8 cellular contexts compared by ENCODE assay signal in genomic region chr1:34858901-34859441, GRCh38. TPM values are rescaled to one million over a fixed set of nuclear protein-coding genes. Genes with fewer than 3 reads are reported as not detected.
DNase-seq lines count a peak whose midpoint lies in the region; ATAC-seq, FAIRE-seq and TF ChIP-seq lines count a peak whose summit lies in the region.

No MANE protein-coding gene starts in this region.

- H3K4me2 ChIP-seq in HepG2 (ENCODE audit: low read depth, low read length) = peak overlapping the region; percentile 98

- peak overlapping the region; percentile 92 for H3K9ac ChIP-seq in HepG2 (ENCODE audit: insufficient read depth, low read depth, low read length)

- WGBS in HepG2 (ENCODE audit: low lambda C conversion rate) = 2% methylated on average over 7 of the region's 15 CpGs

- peak; percentile 13 for ATAC-seq in HG02938 (IDR thresholded peaks at IDR 0.05; ENCODE audit: unreplicated experiment)
- ATAC-seq in HepG2 = peak; percentile 49
- ATAC-seq in GM18870 (IDR thresholded peaks at IDR 0.05; ENCODE audit: unreplicated experiment) = no peak

- peak; percentile 39 to 79 (median 46) for DNase-seq in CD4-positive, alpha-beta memory T cell
- DNase-seq in T-helper 1 cell (peak in 4 of 5 donors; percentile 19 to 27 (median 22)), HepG2 (ENCODE audit: low spot score) (no peak), NCI-H345 (lab: John Stamatoyannopoulos, UW) (no peak)
- DNase-seq in central memory CD4-positive, alpha-beta T cell = peak; percentile 53
- DNase-seq in stimulated activated CD8-positive, alpha-beta memory T cell treated with anti-CD3 and anti-CD28 coated beads, Interleukin-4, amount 100 ng/mL, for 48 hours = peak; percentile 51

- in situ Hi-C loops in HepG2 (cut with HindIII; ENCODE audit: extremely low pct_ligation_motif_present, low pct_unique_long_range_greater_than_20kb) = no loop called here

- H3K27me3 Mint-ChIP-seq in CD4-positive, alpha-beta memory T cell = no peaks in the 10 kb centered on the region

- CTCF ChIA-PET in CD4-positive, alpha-beta memory T cell (lab: Charles Lee; ENCODE audit: partially characterized antibody) = interaction anchor here (1.0 to 2.5 kb wide), 3 partner anchors 7 to 11 kb away, joined by 3 to 27 read pairs (median 5); no protein-coding TSS in a partner anchor
- CTCF ChIA-PET in HepG2 (lab: Yijun Ruan, JAX; ENCODE audit: low intra/inter-chr PET ratio, low total read pairs) = no interaction called here

- H3K4me3 ChIP-seq in CD4-positive, alpha-beta memory T cell (ENCODE audit: low read length in 2 of 2) = peak overlapping the region; percentile 84 to 85
- H3K4me3 ChIP-seq in HepG2 (replicated peaks in 1 of 3; ENCODE audit: insufficient read depth in 1 of 3, low read depth in 2 of 3, low read length in 3 of 3) = peak overlapping the region; percentile 83 to 92 (median 89)

- no peak for TF ChIP-seq EP300 in HepG2 (IDR thresholded peaks at IDR 0.05; ENCODE audit: low read depth in 2 of 2, low read length in 2 of 2)
- no peak for TF ChIP-seq EP300 in HepG2 (CRISPR knock-in tag; IDR thresholded peaks at IDR 0.05; ENCODE audit: borderline replicate concordance)

- no peak overlapping the region for H2AFZ ChIP-seq in HepG2 (ENCODE audit: low read length)

- TF ChIP-seq CTCF in HepG2 (CRISPR knock-in tag; IDR thresholded peaks at IDR 0.05) = no peak

- peak overlapping the region; percentile 89 for H3K27ac ChIP-seq in CD4-positive, alpha-beta memory T cell (ENCODE audit: low read depth, low read length)
- H3K27ac ChIP-seq in HepG2 (ENCODE audit: extremely low read length, insufficient read depth, low read length) = peak overlapping the region; percentile 73

- no peaks in the 10 kb centered on the region for H3K27me3 ChIP-seq in CD4-positive, alpha-beta memory T cell (ENCODE audit: insufficient read depth, low read length)
- H3K27me3 ChIP-seq in HepG2 (ENCODE audit: control insufficient read depth in 1 of 2, insufficient read depth in 2 of 2, low read length in 2 of 2) = peaks cover 0 to 3% of the 10 kb centered on the region in 2 experiments; a peak in 1 of 5 replicates

- intact Hi-C loops in CD4-positive, alpha-beta memory T cell (cut with micrococcal nuclease) = no loop called here
- intact Hi-C loops in HepG2 (cut with micrococcal nuclease; ENCODE audit: unreplicated experiment) = no loop called here

- POLR2A ChIA-PET in CD4-positive, alpha-beta memory T cell (lab: Charles Lee; ENCODE audit: partially characterized antibody) = interaction anchor here (1.0 to 1.9 kb wide), 6 partner anchors 125 to 1508 kb away, joined by 3 to 12 read pairs (median 4); partner anchors contain the start of genes KIAA0319L, NCDN, SFPQ and TMEM35B
- POLR2A ChIA-PET in HepG2 (lab: Yijun Ruan, JAX) = interaction anchor here (0.8 to 1.3 kb wide), 8 partner anchors 9 to 173 kb away, joined by 3 to 10 read pairs (median 4); partner anchors contain the start of gene ZMYM6

- H3K9me3 ChIP-seq in CD4-positive, alpha-beta memory T cell (ENCODE audit: control insufficient read depth in 1 of 2, low read length in 2 of 2) = no peaks in the 10 kb centered on the region
- no peaks in the 10 kb centered on the region for H3K9me3 ChIP-seq in HepG2 (ENCODE audit: low read length)

- peaks cover 13% of the 10 kb centered on the region for H3K36me3 ChIP-seq in CD4-positive, alpha-beta memory T cell (ENCODE audit: insufficient read depth, low read length)
- peaks cover 9 to 17% of the 10 kb centered on the region in 2 experiments for H3K36me3 ChIP-seq in HepG2 (replicated peaks in 1 of 2; ENCODE audit: control insufficient read depth in 1 of 2, insufficient read depth in 2 of 2, low read length in 2 of 2)

- H3K4me1 Mint-ChIP-seq in CD4-positive, alpha-beta memory T cell = peaks cover 36 to 70% (median 50%) of the 10 kb centered on the region in 4 donors

- peaks cover 28% of the 10 kb centered on the region for H3K79me2 ChIP-seq in HepG2 (ENCODE audit: insufficient read depth, low read length)

- TF ChIP-seq POLR2A in HepG2 (IDR thresholded peaks at IDR 0.05; ENCODE audit: insufficient read depth in 1 of 2, low read depth in 2 of 2, low read length in 2 of 2) = no peak

- peak overlapping the region; percentile 93 to 98 (median 96) for H3K4me3 Mint-ChIP-seq in CD4-positive, alpha-beta memory T cell

- BruUV-seq in HepG2 (replicated peaks; lab: Mats Ljungman, UMichigan) = TSS peak; percentile 75

- FAIRE-seq in HepG2 (lab: Jason Lieb, UNC) = no peak

- H3K36me3 Mint-ChIP-seq in CD4-positive, alpha-beta memory T cell = peaks cover 7 to 32% of the 10 kb centered on the region in 2 donors

- H3K27ac Mint-ChIP-seq in CD4-positive, alpha-beta memory T cell = peak overlapping the region; percentile 94 to 98 (median 96)

- TF ChIP-seq RAD21 in HepG2 (CRISPR knock-in tag; IDR thresholded peaks at IDR 0.05) = no peak

- no peaks in the 10 kb centered on the region for H4K20me1 ChIP-seq in HepG2 (ENCODE audit: insufficient read depth, low read length)

- H3K4me1 ChIP-seq in CD4-positive, alpha-beta memory T cell (ENCODE audit: insufficient read depth, low read length) = peaks cover 46% of the 10 kb centered on the region
- peaks cover 24% of the 10 kb centered on the region for H3K4me1 ChIP-seq in HepG2 (ENCODE audit: insufficient read depth, low read length)

- H3K9me3 Mint-ChIP-seq in CD4-positive, alpha-beta memory T cell = peaks cover 0 to 3% (median 0%) of the 10 kb centered on the region in 8 donors

TF ChIP-seq in HepG2, 621 proteins besides CTCF, POLR2A, EP300 and RAD21 (continues in another document):
- TF ChIP-seq, protein P1, sequence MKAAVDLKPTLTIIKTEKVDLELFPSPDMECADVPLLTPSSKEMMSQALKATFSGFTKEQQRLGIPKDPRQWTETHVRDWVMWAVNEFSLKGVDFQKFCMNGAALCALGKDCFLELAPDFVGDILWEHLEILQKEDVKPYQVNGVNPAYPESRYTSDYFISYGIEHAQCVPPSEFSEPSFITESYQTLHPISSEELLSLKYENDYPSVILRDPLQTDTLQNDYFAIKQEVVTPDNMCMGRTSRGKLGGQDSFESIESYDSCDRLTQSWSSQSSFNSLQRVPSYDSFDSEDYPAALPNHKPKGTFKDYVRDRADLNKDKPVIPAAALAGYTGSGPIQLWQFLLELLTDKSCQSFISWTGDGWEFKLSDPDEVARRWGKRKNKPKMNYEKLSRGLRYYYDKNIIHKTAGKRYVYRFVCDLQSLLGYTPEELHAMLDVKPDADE (CRISPR knock-in tag; IDR thresholded peaks at IDR 0.05) = no peak
- TF ChIP-seq KLF15 (CRISPR knock-in tag; IDR thresholded peaks at IDR 0.05; ENCODE audit: borderline replicate concordance) (no peak), ZNF557 (CRISPR knock-in tag; IDR thresholded peaks at IDR 0.05) (no peak), CAMTA2 (CRISPR knock-in tag; IDR thresholded peaks at IDR 0.05; ENCODE audit: borderline replicate concordance) (0 out of 2 replicates have a peak, but pooled peaks have one; percentile 4), DMAP1 (CRISPR knock-in tag; IDR thresholded peaks at IDR 0.05) (no peak), IRF2 (CRISPR knock-in tag; IDR thresholded peaks at IDR 0.05) (no peak), GPBP1L1 (CRISPR knock-in tag; IDR thresholded peaks at IDR 0.05) (no peak), PCBP2 (optimal IDR thresholded peaks at IDR 0.05; ENCODE audit: low read depth, low read length, poor library complexity, severe bottlenecking) (no peak), RFX1 (IDR thresholded peaks at IDR 0.05) (no peak), ZNF547 (CRISPR knock-in tag; IDR thresholded peaks at IDR 0.05) (no peak), CCAR2 (optimal IDR thresholded peaks at IDR 0.05; ENCODE audit: low read depth, low read length) (no peak), RXRB (CRISPR knock-in tag; IDR thresholded peaks at IDR 0.05; ENCODE audit: borderline replicate concordance) (no peak)

RNA-seq across cellular contexts. Expression of gene SMIM12, which starts 0.6 kb away (rescaled TPM):
- 10 to 100 TPM; 32.0 to 35.5 TPM for total RNA-seq in CD4-positive, alpha-beta memory T cell
- polyA plus RNA-seq in CD4-positive, alpha-beta memory T cell = 100 to 1,000 TPM in 1 of 2 donors, 10 to 100 TPM in 1; 76.1 to 146 TPM
- total RNA-seq in HepG2 (2016; rRNA removed; fragmentation: Illumina TruSeq; extraction: Trizol) = 41.3 and 42.9 TPM in 2 replicates
- total RNA-seq in HepG2 (2016; cell fraction: cytosol; rRNA removed; fragmentation: Illumina TruSeq; extraction: Trizol; ENCODE audit: low read depth) = 15.1 and 27.5 TPM in 2 replicates
- 40.6 and 42.9 TPM in 2 replicates for total RNA-seq in HepG2 (2016; cell fraction: insoluble cytoplasmic fraction; rRNA removed; fragmentation: Illumina TruSeq; extraction: Trizol)
- total RNA-seq in HepG2 (2016; cell fraction: membrane; rRNA removed; fragmentation: Illumina TruSeq; extraction: Trizol) = 42.0 and 47.5 TPM in 2 replicates
- 23.9 and 25.7 TPM in 2 replicates for total RNA-seq in HepG2 (2016; cell fraction: nucleus; rRNA removed; fragmentation: Illumina TruSeq; extraction: Trizol)
- 20.1 and 22.2 TPM in 2 replicates for polyA plus RNA-seq in HepG2 (2011; rRNA removed)
- 29.6 and 31.2 TPM in 2 replicates for polyA plus RNA-seq in HepG2 (2011; cell fraction: cytosol; rRNA removed)
- 12.6 and 15.2 TPM in 2 replicates for polyA plus RNA-seq in HepG2 (2011; cell fraction: nucleus; rRNA removed)
- polyA plus RNA-seq in HepG2 (2012) = 17.0 and 17.5 TPM in 2 replicates
- 24.1 and 40.1 TPM in 2 replicates for polyA plus RNA-seq in HepG2 (2016; cell fraction: cytosol; fragmentation: Illumina TruSeq; extraction: Trizol; ENCODE audit: low read depth)
- polyA plus RNA-seq in HepG2 (2016; cell fraction: insoluble cytoplasmic fraction; fragmentation: Illumina TruSeq; extraction: Trizol; ENCODE audit: low read depth) = 40.1 and 44.7 TPM in 2 replicates
- 35.5 and 47.5 TPM in 2 replicates for polyA plus RNA-seq in HepG2 (2016; cell fraction: membrane; fragmentation: Illumina TruSeq; extraction: Trizol; ENCODE audit: low read depth)
- polyA plus RNA-seq in HepG2 (2016; cell fraction: nucleus; fragmentation: Illumina TruSeq; extraction: Trizol; ENCODE audit: insufficient read depth, low read depth) = 41.8 TPM in 2 replicates
- 24.8 and 45.0 TPM in 2 replicates for polyA minus RNA-seq in HepG2 (2011; rRNA and poly(A)+ RNA removed; ENCODE audit: low replicate concordance)
- polyA minus RNA-seq in HepG2 (2011; cell fraction: cytosol; rRNA and poly(A)+ RNA removed) = 8.2 and 10.0 TPM in 2 replicates
- 12.9 and 17.4 TPM in 2 replicates for polyA minus RNA-seq in HepG2 (2011; cell fraction: nucleus; rRNA and poly(A)+ RNA removed)

Comparison
In these comparisons a context has a peak if more than half of its experiments do, and no peak if none do; other contexts are left out.
1. DNase-seq: peak in CD4-positive, alpha-beta memory T cell (5 of 5), T-helper 1 cell (4 of 5), central memory CD4-positive, alpha-beta T cell (single experiment) and stimulated activated CD8-positive, alpha-beta memory T cell treated with anti-CD3 and anti-CD28 coated beads, Interleukin-4, amount 100 ng/mL, for 48 hours (single experiment); none in HepG2 (single experiment) and NCI-H345 (single experiment).